Comparison of ENCODE assay signal across 2 cellular contexts in the genomic region with DNA sequence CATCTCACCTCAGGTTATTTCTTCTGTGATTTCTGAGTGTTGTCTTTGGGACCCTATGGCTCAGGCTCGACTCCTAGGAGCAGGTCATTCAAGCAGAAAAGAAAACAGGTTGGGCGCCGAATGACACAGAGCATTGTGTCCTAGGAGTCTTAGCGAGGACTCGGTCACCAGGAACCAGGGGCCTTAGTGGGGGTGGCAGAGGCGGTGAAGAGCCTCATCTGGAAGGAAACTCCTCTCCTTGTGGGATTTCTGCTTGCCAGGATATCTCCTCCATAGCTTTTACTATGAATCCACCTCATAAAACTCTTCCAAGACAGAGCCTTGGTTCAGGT.
TF ChIP-seq lines count a peak whose summit lies in the region.

No MANE protein-coding gene starts in this region.

TF ChIP-seq in HEK293, 187 proteins besides CTCF, POLR2A, EP300 and RAD21 (continued from another document):
- TF ChIP-seq ZNF843 (tag by site-specific recombination; IDR thresholded peaks at IDR 0.05) (no peak), ZEB2 (tag by site-specific recombination; IDR thresholded peaks at IDR 0.05) (no peak), ZNF555 (tag by site-specific recombination; conservative IDR thresholded peaks at IDR 0.05) (no peak), ZFHX2 (tag by site-specific recombination; conservative IDR thresholded peaks at IDR 0.05) (peak; percentile 58), BCL11B (tag by site-specific recombination; IDR thresholded peaks at IDR 0.05; ENCODE audit: low read depth) (no peak), ZNF394 (tag by site-specific recombination; IDR thresholded peaks at IDR 0.05; ENCODE audit: borderline replicate concordance) (peak; percentile 2; the same call in 1 of the 2 replicates), EGR2 (tag by site-specific recombination; IDR thresholded peaks at IDR 0.05; ENCODE audit: low read depth) (peak; percentile 56; the same call in 1 of the 2 replicates), ZNF341 (tag by site-specific recombination; IDR thresholded peaks at IDR 0.05; ENCODE audit: low read depth) (no peak; the same call in 1 of the 2 replicates), SCRT2 (tag by site-specific recombination; IDR thresholded peaks at IDR 0.05) (0 out of 2 replicates have a peak, but pooled peaks have one; percentile 8), ZNF549 (tag by site-specific recombination; IDR thresholded peaks at IDR 0.05) (no peak)
- TF ChIP-seq, protein P1, sequence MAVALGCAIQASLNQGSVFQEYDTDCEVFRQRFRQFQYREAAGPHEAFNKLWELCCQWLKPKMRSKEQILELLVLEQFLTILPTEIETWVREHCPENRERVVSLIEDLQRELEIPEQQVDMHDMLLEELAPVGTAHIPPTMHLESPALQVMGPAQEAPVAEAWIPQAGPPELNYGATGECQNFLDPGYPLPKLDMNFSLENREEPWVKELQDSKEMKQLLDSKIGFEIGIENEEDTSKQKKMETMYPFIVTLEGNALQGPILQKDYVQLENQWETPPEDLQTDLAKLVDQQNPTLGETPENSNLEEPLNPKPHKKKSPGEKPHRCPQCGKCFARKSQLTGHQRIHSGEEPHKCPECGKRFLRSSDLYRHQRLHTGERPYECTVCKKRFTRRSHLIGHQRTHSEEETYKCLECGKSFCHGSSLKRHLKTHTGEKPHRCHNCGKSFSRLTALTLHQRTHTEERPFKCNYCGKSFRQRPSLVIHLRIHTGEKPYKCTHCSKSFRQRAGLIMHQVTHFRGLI (tag by site-specific recombination; IDR thresholded peaks at IDR 0.05) = peak; percentile 92
- TF ChIP-seq, protein P2, sequence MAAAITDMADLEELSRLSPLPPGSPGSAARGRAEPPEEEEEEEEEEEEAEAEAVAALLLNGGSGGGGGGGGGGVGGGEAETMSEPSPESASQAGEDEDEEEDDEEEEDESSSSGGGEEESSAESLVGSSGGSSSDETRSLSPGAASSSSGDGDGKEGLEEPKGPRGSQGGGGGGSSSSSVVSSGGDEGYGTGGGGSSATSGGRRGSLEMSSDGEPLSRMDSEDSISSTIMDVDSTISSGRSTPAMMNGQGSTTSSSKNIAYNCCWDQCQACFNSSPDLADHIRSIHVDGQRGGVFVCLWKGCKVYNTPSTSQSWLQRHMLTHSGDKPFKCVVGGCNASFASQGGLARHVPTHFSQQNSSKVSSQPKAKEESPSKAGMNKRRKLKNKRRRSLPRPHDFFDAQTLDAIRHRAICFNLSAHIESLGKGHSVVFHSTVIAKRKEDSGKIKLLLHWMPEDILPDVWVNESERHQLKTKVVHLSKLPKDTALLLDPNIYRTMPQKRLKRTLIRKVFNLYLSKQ (tag by site-specific recombination; IDR thresholded peaks at IDR 0.05; ENCODE audit: borderline replicate concordance) = no peak
TF ChIP-seq in HEK293: peak in this region for 7.

TF ChIP-seq in WTC11, 78 proteins besides CTCF, POLR2A, EP300 and RAD21 (continued from another document):
- TF ChIP-seq, protein P3, sequence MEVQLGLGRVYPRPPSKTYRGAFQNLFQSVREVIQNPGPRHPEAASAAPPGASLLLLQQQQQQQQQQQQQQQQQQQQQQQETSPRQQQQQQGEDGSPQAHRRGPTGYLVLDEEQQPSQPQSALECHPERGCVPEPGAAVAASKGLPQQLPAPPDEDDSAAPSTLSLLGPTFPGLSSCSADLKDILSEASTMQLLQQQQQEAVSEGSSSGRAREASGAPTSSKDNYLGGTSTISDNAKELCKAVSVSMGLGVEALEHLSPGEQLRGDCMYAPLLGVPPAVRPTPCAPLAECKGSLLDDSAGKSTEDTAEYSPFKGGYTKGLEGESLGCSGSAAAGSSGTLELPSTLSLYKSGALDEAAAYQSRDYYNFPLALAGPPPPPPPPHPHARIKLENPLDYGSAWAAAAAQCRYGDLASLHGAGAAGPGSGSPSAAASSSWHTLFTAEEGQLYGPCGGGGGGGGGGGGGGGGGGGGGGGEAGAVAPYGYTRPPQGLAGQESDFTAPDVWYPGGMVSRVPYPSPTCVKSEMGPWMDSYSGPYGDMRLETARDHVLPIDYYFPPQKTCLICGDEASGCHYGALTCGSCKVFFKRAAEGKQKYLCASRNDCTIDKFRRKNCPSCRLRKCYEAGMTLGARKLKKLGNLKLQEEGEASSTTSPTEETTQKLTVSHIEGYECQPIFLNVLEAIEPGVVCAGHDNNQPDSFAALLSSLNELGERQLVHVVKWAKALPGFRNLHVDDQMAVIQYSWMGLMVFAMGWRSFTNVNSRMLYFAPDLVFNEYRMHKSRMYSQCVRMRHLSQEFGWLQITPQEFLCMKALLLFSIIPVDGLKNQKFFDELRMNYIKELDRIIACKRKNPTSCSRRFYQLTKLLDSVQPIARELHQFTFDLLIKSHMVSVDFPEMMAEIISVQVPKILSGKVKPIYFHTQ (CRISPR knock-in tag; IDR thresholded peaks at IDR 0.05) = no peak
- TF ChIP-seq ATF1 (CRISPR knock-in tag; IDR thresholded peaks at IDR 0.05) (no peak), USF2 (CRISPR knock-in tag; IDR thresholded peaks at IDR 0.05) (no peak), TCF7 (CRISPR knock-in tag; IDR thresholded peaks at IDR 0.05; ENCODE audit: low read depth) (no peak), TEAD1 (CRISPR knock-in tag; IDR thresholded peaks at IDR 0.05) (no peak), ETV6 (CRISPR knock-in tag; IDR thresholded peaks at IDR 0.05) (no peak), JUN (CRISPR knock-in tag; IDR thresholded peaks at IDR 0.05) (no peak), TP53 (CRISPR knock-in tag; IDR thresholded peaks at IDR 0.05) (no peak), KAT7 (CRISPR knock-in tag; IDR thresholded peaks at IDR 0.05; ENCODE audit: borderline replicate concordance) (no peak), ZMAT4 (CRISPR knock-in tag; IDR thresholded peaks at IDR 0.05) (no peak)
- TF ChIP-seq, protein P4, sequence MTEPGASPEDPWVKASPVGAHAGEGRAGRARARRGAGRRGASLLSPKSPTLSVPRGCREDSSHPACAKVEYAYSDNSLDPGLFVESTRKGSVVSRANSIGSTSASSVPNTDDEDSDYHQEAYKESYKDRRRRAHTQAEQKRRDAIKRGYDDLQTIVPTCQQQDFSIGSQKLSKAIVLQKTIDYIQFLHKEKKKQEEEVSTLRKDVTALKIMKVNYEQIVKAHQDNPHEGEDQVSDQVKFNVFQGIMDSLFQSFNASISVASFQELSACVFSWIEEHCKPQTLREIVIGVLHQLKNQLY (CRISPR knock-in tag; IDR thresholded peaks at IDR 0.05) = no peak
- TF ChIP-seq, protein P5, sequence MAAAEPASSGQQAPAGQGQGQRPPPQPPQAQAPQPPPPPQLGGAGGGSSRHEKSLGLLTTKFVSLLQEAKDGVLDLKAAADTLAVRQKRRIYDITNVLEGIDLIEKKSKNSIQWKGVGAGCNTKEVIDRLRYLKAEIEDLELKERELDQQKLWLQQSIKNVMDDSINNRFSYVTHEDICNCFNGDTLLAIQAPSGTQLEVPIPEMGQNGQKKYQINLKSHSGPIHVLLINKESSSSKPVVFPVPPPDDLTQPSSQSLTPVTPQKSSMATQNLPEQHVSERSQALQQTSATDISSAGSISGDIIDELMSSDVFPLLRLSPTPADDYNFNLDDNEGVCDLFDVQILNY (CRISPR knock-in tag; IDR thresholded peaks at IDR 0.05) = no peak
